23 cellular contexts compared by ENCODE assay signal in the genomic region with DNA sequence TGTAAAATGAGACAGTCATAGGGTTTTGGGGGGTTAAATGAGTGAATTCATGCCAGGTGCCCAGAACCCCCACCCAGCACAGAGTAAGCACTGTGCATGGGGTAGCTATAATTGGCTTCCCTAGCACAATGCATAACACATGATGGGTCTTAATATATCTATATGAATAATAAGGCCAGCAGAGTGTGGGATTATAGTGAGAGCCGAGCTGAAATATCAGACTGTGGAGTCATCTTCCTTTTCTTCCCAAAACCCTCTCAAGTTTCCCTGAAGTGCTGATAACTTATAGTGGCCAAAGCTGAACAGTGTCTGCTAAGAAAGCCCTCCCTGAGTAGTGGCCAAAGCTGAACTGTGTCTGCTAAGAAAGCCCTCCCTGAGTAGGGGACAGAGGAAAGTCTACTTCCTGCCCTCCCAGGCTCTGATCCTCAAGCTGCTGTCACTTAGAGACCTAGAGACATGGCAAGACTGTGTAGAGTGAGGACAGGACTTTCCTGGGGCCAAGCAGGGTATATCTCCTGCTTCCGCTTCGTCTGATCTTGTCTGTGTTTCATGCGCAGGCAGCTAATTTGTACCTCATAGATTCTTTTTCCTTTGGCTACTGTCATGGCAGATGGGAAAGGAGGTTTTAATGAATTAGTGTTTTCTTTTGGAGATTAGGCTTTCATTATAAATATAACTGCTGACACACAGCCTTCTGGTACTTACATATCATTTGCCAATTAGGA.
A peak's percentile ranks its signal among the peaks of the same experiment; 100 is the strongest.
DNase-seq lines count a peak whose midpoint lies in the region; ATAC-seq and TF ChIP-seq lines count a peak whose summit lies in the region.
"Had no signal": no experiment of that assay in that cellular context is flagged by ENCODE, and none has a peak within 500 bp of the region (broad histone marks: within the 10 kb centered on the region; RNA-seq: fewer than 3 reads in every experiment).

No MANE protein-coding gene starts in this region.

- no peak overlapping the region for H3K4me3 ChIP-seq in IMR-90 (ENCODE audit: insufficient read depth, low read depth, low read length)
- H3K4me3 ChIP-seq in adipocyte (ENCODE audit: low read length): no peak overlapping the region
- H3K4me3 ChIP-seq in right atrium auricular region: no peak overlapping the region
- H3K4me3 ChIP-seq in smooth muscle cell: no peak overlapping the region
- H3K4me3 ChIP-seq: dorsolateral prefrontal cortex, tibial nerve had no signal

- no peaks in the 10 kb centered on the region for H3K36me3 ChIP-seq in IMR-90 (ENCODE audit: control insufficient read depth, insufficient read depth, low read length)
- H3K36me3 ChIP-seq in adipocyte (ENCODE audit: control insufficient read depth, insufficient read depth, low read length, severe bottlenecking): no peaks in the 10 kb centered on the region
- H3K36me3 ChIP-seq in right atrium auricular region: no peaks in the 10 kb centered on the region
- H3K36me3 ChIP-seq in smooth muscle cell (ENCODE audit: low read depth): peaks cover 13% of the 10 kb centered on the region
- H3K36me3 ChIP-seq: tibial nerve had no signal

- no peak overlapping the region for H3K18ac ChIP-seq in IMR-90 (ENCODE audit: low read depth, low read length)

- no peak overlapping the region for H3K56ac ChIP-seq in IMR-90 (ENCODE audit: extremely low read depth, insufficient read depth, low read length)

- peaks cover 18% of the 10 kb centered on the region for H3K79me2 ChIP-seq in smooth muscle cell (ENCODE audit: low read depth)
- H3K79me2 ChIP-seq: parathyroid adenoma had no signal

- TF ChIP-seq CTCF in IMR-90 (conservative IDR thresholded peaks at IDR 0.05; ENCODE audit: low read depth, low read length) (no peak), right atrium auricular region (IDR thresholded peaks at IDR 0.05) (no peak), smooth muscle cell (IDR thresholded peaks at IDR 0.05; ENCODE audit: borderline replicate concordance, insufficient read depth, poor library complexity, severe bottlenecking) (no peak), endothelial cell (IDR thresholded peaks at IDR 0.05; ENCODE audit: unreplicated experiment) (no peak)

- intact Hi-C loops in IMR-90 (cut with micrococcal nuclease): no loop called here

- POLR2A ChIA-PET in IMR-90 (lab: Charles Lee; ENCODE audit: unreplicated experiment): no interaction called here

- peak overlapping the region; percentile 70 for H3K14ac ChIP-seq in IMR-90 (replicated peaks; ENCODE audit: low read depth, low read length)

- CTCF ChIA-PET in IMR-90 (lab: Yijun Ruan, JAX): no interaction called here

- no peak for TF ChIP-seq POLR2A in IMR-90 (IDR thresholded peaks at IDR 0.05; ENCODE audit: low read depth, low read length)

- H3K4me1 ChIP-seq in IMR-90 (ENCODE audit: control insufficient read depth, insufficient read depth, low read length) (peaks cover 6% of the 10 kb centered on the region), adipocyte (ENCODE audit: control insufficient read depth, insufficient read depth, low read length) (no peaks in the 10 kb centered on the region), right atrium auricular region (peaks cover 0 to 35% of the 10 kb centered on the region in 2 donors), smooth muscle cell (ENCODE audit: low read depth) (peaks cover 24% of the 10 kb centered on the region)
- H3K4me1 ChIP-seq: parathyroid adenoma, tibial nerve had no signal

- no peaks in the 10 kb centered on the region for H3K4me1 Mint-ChIP-seq in natural killer cell treated with Interleukin-12 subunit alpha and Interleukin-12 subunit beta and Interleukin-15 and Interleukin-18, amount 100 ng/mL, for 72 hours (ENCODE audit: low read depth in 2 of 2)
- peaks cover 10% of the 10 kb centered on the region for H3K4me1 Mint-ChIP-seq in endothelial cell (ENCODE audit: unreplicated experiment)
- no peaks in the 10 kb centered on the region for H3K4me1 Mint-ChIP-seq in activated naive CD8-positive, alpha-beta T cell treated with anti-CD3 and anti-CD28 coated beads for 36 hours

- no TSS peak for BruUV-seq in IMR-90 (replicated peaks; lab: Mats Ljungman, UMichigan)

- 0 out of 2 replicates have a peak overlapping the region, but pooled peaks have one; percentile 8 for H3K4me2 ChIP-seq in IMR-90 (ENCODE audit: low read depth, low read length)
- peak overlapping the region; percentile 73 for H3K4me2 ChIP-seq in smooth muscle cell

- peak overlapping the region; percentile 29; the same call in 1 of the 2 replicates for H3K23ac ChIP-seq in IMR-90 (ENCODE audit: low read depth, low read length)

- no peak overlapping the region for H2BK120ac ChIP-seq in IMR-90 (ENCODE audit: low read depth, low read length)

- H4K5ac ChIP-seq in IMR-90 (ENCODE audit: low read depth, low read length): no peak overlapping the region

- in situ Hi-C loops in IMR-90 (cut with MboI; ENCODE audit: low sequenced_read_pairs): no loop called here

- H4K20me1 ChIP-seq in IMR-90 (ENCODE audit: insufficient read depth, low read length): no peaks in the 10 kb centered on the region
- H4K20me1 ChIP-seq in smooth muscle cell (ENCODE audit: low read depth): no peaks in the 10 kb centered on the region

- H2BK20ac ChIP-seq in IMR-90 (ENCODE audit: low read depth, low read length): no peak overlapping the region

- H2AK9ac ChIP-seq in IMR-90 (replicated peaks; ENCODE audit: low read depth, low read length, poor library complexity): no peak overlapping the region

- no peak overlapping the region for H3K4me3 Mint-ChIP-seq in natural killer cell treated with Interleukin-12 subunit alpha and Interleukin-12 subunit beta and Interleukin-15 and Interleukin-18, amount 100 ng/mL, for 72 hours
- no peak overlapping the region for H3K4me3 Mint-ChIP-seq in endothelial cell (ENCODE audit: unreplicated experiment)
- no peak overlapping the region for H3K4me3 Mint-ChIP-seq in activated naive CD8-positive, alpha-beta T cell treated with anti-CD3 and anti-CD28 coated beads for 36 hours
- H3K4me3 Mint-ChIP-seq: activated naive CD8-positive, alpha-beta T cell; activated T-cell treated with anti-CD3 and anti-CD28 coated beads, Interleukin-2, amount 50 U/mL, for 72 hours; naive B cell had no signal

- TF ChIP-seq RAD21 in IMR-90 (IDR thresholded peaks at IDR 0.05; ENCODE audit: low read length): no peak

- H3K79me1 ChIP-seq in IMR-90 (ENCODE audit: low read depth in 1 of 2, low read length in 2 of 2): peaks cover 3 to 6% of the 10 kb centered on the region in 2 experiments; a peak in 1 of 4 replicates

- H3K4ac ChIP-seq in IMR-90 (ENCODE audit: low read depth, low read length): no peak overlapping the region

- no peak overlapping the region for H4K8ac ChIP-seq in IMR-90 (ENCODE audit: low read depth in 2 of 2, low read length in 2 of 2)

- no CpG with 5 or more reads among the region's 4 CpGs for WGBS in IMR-90 (ENCODE audit: extremely low coverage in 2 of 2, insufficient read length in 1 of 2), 2 experiments
- WGBS in smooth muscle cell (ENCODE audit: low lambda C conversion rate): 34% methylated on average over 4 of the region's 4 CpGs

- H3K27me3 ChIP-seq in IMR-90 (ENCODE audit: control insufficient read depth, insufficient read depth, low read length) (no peaks in the 10 kb centered on the region), adipocyte (replicated peaks; ENCODE audit: control insufficient read depth, insufficient read depth, low read length) (no peaks in the 10 kb centered on the region), right atrium auricular region (no peaks in the 10 kb centered on the region), smooth muscle cell (ENCODE audit: low read depth) (no peaks in the 10 kb centered on the region)
- H3K27me3 ChIP-seq: dorsolateral prefrontal cortex, tibial nerve had no signal

- no peak overlapping the region for H3K9ac ChIP-seq in IMR-90 (ENCODE audit: low read depth, low read length)
- no peak overlapping the region for H3K9ac ChIP-seq in adipocyte (ENCODE audit: low read length)
- peak overlapping the region; percentile 51 for H3K9ac ChIP-seq in smooth muscle cell (ENCODE audit: low read depth)
- H3K9ac ChIP-seq: parathyroid adenoma had no signal

- H3K9me3 Mint-ChIP-seq in natural killer cell treated with Interleukin-12 subunit alpha and Interleukin-12 subunit beta and Interleukin-15 and Interleukin-18, amount 100 ng/mL, for 72 hours: peaks cover 3% of the 10 kb centered on the region
- H3K9me3 Mint-ChIP-seq in endothelial cell (ENCODE audit: unreplicated experiment): no peaks in the 10 kb centered on the region
- peaks cover 9% of the 10 kb centered on the region for H3K9me3 Mint-ChIP-seq in activated naive CD8-positive, alpha-beta T cell treated with anti-CD3 and anti-CD28 coated beads for 36 hours

- H2AFZ ChIP-seq in IMR-90 (replicated peaks; ENCODE audit: low read length, poor library complexity) (no peak overlapping the region), smooth muscle cell (ENCODE audit: low read depth) (peak overlapping the region; percentile 48)
- H2AFZ ChIP-seq: parathyroid adenoma had no signal

- H3K36me3 Mint-ChIP-seq in natural killer cell treated with Interleukin-12 subunit alpha and Interleukin-12 subunit beta and Interleukin-15 and Interleukin-18, amount 100 ng/mL, for 72 hours: peaks cover 6% of the 10 kb centered on the region
- peaks cover 6% of the 10 kb centered on the region for H3K36me3 Mint-ChIP-seq in endothelial cell (ENCODE audit: low read depth, unreplicated experiment)
- no peaks in the 10 kb centered on the region for H3K36me3 Mint-ChIP-seq in activated naive CD8-positive, alpha-beta T cell treated with anti-CD3 and anti-CD28 coated beads for 36 hours
- H3K36me3 Mint-ChIP-seq: activated naive CD8-positive, alpha-beta T cell; naive B cell had no signal

- peak; percentile 75 for ATAC-seq in IMR-90 (ENCODE audit: low read depth)
- ATAC-seq in GM21423 (IDR thresholded peaks at IDR 0.05; ENCODE audit: unreplicated experiment): no peak
- ATAC-seq in natural killer cell treated with Interleukin-12 subunit alpha and Interleukin-12 subunit beta and Interleukin-15 and Interleukin-18, amount 100 ng/mL, for 72 hours: no peak
- ATAC-seq: activated CD4-positive, CD25-positive, alpha-beta regulatory T cell treated with anti-CD3 and anti-CD28 coated beads, Interleukin-2, amount 50 U/mL, for 24 hours; activated T-cell treated with anti-CD3 and anti-CD28 coated beads, Interleukin-2, amount 50 U/mL, for 72 hours had no signal

- DNase-seq in IMR-90 (peak; percentile 48), adipocyte (ENCODE audit: low read depth) (peak; percentile 20), right atrium auricular region (ENCODE audit: low spot score) (no peak), smooth muscle cell (lab: John Stamatoyannopoulos, UW; ENCODE audit: unreplicated experiment) (no peak), endothelial cell (ENCODE audit: low spot score) (no peak)
- no peak for DNase-seq in natural killer cell treated with Interleukin-12 subunit alpha and Interleukin-12 subunit beta and Interleukin-15 and Interleukin-18, amount 100 ng/mL, for 72 hours (ENCODE audit: low spot score)
- no peak for DNase-seq in activated naive CD8-positive, alpha-beta T cell treated with anti-CD3 and anti-CD28 coated beads for 36 hours
- DNase-seq: activated CD8-positive, alpha-beta memory T cell treated with anti-CD3 and anti-CD28 coated beads for 24 hours; activated T-cell treated with anti-CD3 and anti-CD28 coated beads, Interleukin-2, amount 50 U/mL, for 72 hours; caudate nucleus; dorsolateral prefrontal cortex; Karpas-422; naive B cell; NCI-H1048; NCI-H2029 treated with DMSO at 0.1 percent for 48 hours; NCI-H345; stimulated activated CD4-positive, alpha-beta T cell treated with anti-CD3 and anti-CD28 coated beads, Interleukin-2, amount 100 ng/mL, for 24 hours; stimulated activated naive CD4-positive, alpha-beta T cell had no signal

- no peak overlapping the region for H2AK5ac ChIP-seq in IMR-90 (ENCODE audit: low read depth, low read length)

- no peak overlapping the region for H2BK15ac ChIP-seq in IMR-90 (ENCODE audit: low read depth, low read length)

- H3K9me3 ChIP-seq in IMR-90 (ENCODE audit: control insufficient read depth, insufficient read depth, low read length) (no peaks in the 10 kb centered on the region), adipocyte (ENCODE audit: control insufficient read depth, low read length) (peaks cover 15% of the 10 kb centered on the region), right atrium auricular region (peaks cover 0 to 11% of the 10 kb centered on the region in 2 donors), smooth muscle cell (replicated peaks; ENCODE audit: low read depth) (no peaks in the 10 kb centered on the region)

- H3K27ac ChIP-seq in IMR-90 (ENCODE audit: insufficient read depth, low read length) (no peak overlapping the region), right atrium auricular region (peak overlapping the region; percentile 71 to 93), smooth muscle cell (ENCODE audit: low read depth) (peak overlapping the region; percentile 96)
- H3K27ac ChIP-seq: dorsolateral prefrontal cortex, parathyroid adenoma, tibial nerve had no signal

- H3K9me1 ChIP-seq in IMR-90 (ENCODE audit: insufficient read depth, low read length): peaks cover 12% of the 10 kb centered on the region

- H4K91ac ChIP-seq in IMR-90 (ENCODE audit: insufficient read depth, low read depth, low read length): no peak overlapping the region

- peaks cover 7 to 9% of the 10 kb centered on the region in 2 donors for H3K27me3 Mint-ChIP-seq in natural killer cell treated with Interleukin-12 subunit alpha and Interleukin-12 subunit beta and Interleukin-15 and Interleukin-18, amount 100 ng/mL, for 72 hours
- H3K27me3 Mint-ChIP-seq in endothelial cell (ENCODE audit: unreplicated experiment): peaks cover 1% of the 10 kb centered on the region
- peaks cover 10% of the 10 kb centered on the region for H3K27me3 Mint-ChIP-seq in activated naive CD8-positive, alpha-beta T cell treated with anti-CD3 and anti-CD28 coated beads for 36 hours

- dilution Hi-C loops in IMR-90 (cut with HindIII; ENCODE audit: low sequenced_read_pairs, unreplicated experiment): no loop called here

- no peak overlapping the region for H3K27ac Mint-ChIP-seq in natural killer cell treated with Interleukin-12 subunit alpha and Interleukin-12 subunit beta and Interleukin-15 and Interleukin-18, amount 100 ng/mL, for 72 hours
- H3K27ac Mint-ChIP-seq in endothelial cell (ENCODE audit: unreplicated experiment): no peak overlapping the region
- H3K27ac Mint-ChIP-seq in activated naive CD8-positive, alpha-beta T cell treated with anti-CD3 and anti-CD28 coated beads for 36 hours: no peak overlapping the region
- H3K27ac Mint-ChIP-seq: activated naive CD8-positive, alpha-beta T cell; activated T-cell treated with anti-CD3 and anti-CD28 coated beads, Interleukin-2, amount 50 U/mL, for 72 hours; naive B cell had no signal

- H3F3A ChIP-seq in smooth muscle cell (ENCODE audit: low read depth): peaks cover 23% of the 10 kb centered on the region

- no peak overlapping the region for H2BK5ac ChIP-seq in IMR-90 (ENCODE audit: low read depth, low read length, poor library complexity, severe bottlenecking)

Comparison
In these comparisons a context has a peak if more than half of its experiments do, and no peak if none do; other contexts are left out.
1. DNase-seq: peak in IMR-90 (single experiment) and adipocyte (single experiment); none in right atrium auricular region (single experiment), smooth muscle cell (single experiment), natural killer cell treated with Interleukin-12 subunit alpha and Interleukin-12 subunit beta and Interleukin-15 and Interleukin-18, amount 100 ng/mL, for 72 hours (single experiment), endothelial cell (single experiment) and activated naive CD8-positive, alpha-beta T cell treated with anti-CD3 and anti-CD28 coated beads for 36 hours (single experiment).